ENCODE assay signal across 1 cellular context in genomic region chr14:60331201-60332045, GRCh38.
TF ChIP-seq lines count a peak whose summit lies in the region.

No MANE protein-coding gene starts in this region.

TF ChIP-seq in HEK293, 187 proteins besides CTCF, POLR2A, EP300 and RAD21 (continued from another document):
- no peak for TF ChIP-seq ZNF155 (tag by site-specific recombination; IDR thresholded peaks at IDR 0.05)
- TF ChIP-seq ZFP3 (tag by site-specific recombination; IDR thresholded peaks at IDR 0.05; ENCODE audit: low read depth) = no peak
- no peak for TF ChIP-seq ZBTB49 (tag by site-specific recombination; IDR thresholded peaks at IDR 0.05; ENCODE audit: low read depth)
- no peak for TF ChIP-seq ZNF571 (tag by site-specific recombination; IDR thresholded peaks at IDR 0.05)
- TF ChIP-seq ZNF658 (tag by site-specific recombination; IDR thresholded peaks at IDR 0.05) = no peak
- no peak for TF ChIP-seq EGR2 (tag by site-specific recombination; IDR thresholded peaks at IDR 0.05; ENCODE audit: low read depth)
- no peak for TF ChIP-seq ZBTB10 (tag by site-specific recombination; IDR thresholded peaks at IDR 0.05)
